In the genomic region with DNA sequence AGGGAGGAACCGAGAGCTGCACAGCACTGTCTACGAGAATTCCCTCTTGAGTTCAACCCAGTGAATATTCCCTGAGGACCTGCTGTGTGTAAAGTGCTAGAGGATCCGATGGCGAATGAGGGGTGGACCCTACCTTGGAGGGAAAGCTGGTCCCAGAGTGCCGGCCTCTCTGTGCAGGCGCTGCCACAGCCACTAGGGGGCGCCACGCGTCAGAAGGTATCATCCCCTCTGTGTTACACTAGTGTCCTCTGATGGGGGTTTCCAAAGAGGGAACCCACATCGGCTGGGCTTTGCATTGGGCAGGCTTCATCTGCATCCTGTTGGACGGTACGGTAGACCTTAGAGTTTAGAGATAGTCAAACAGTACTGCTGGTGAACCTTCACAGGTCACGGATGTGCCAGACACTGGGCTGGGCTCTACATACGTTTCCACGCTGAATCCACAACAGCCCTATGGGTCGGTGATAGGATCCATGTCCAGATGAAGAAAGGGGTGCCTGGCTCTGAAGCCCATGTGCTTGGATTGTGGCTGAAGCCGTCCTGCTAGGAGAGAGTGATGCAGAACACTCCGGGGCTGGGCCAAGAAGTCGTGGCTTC, we compare ENCODE assay signal across 8 cellular contexts. TPM values are rescaled to one million over a fixed set of nuclear protein-coding genes. Genes with fewer than 3 reads are reported as not detected.
DNase-seq lines count a peak whose midpoint lies in the region; ATAC-seq and TF ChIP-seq lines count a peak whose summit lies in the region.

No MANE protein-coding gene starts in this region.

- CTCF ChIA-PET in CD8-positive, alpha-beta T cell (lab: Charles Lee), result interaction anchor here (0.7 to 3.7 kb wide), 20 partner anchors 9 to 498 kb away, joined by 3 to 29 read pairs (median 4); no protein-coding TSS in a partner anchor

- in situ Hi-C loops in astrocyte of the cerebellum (cut with HindIII; ENCODE audit: low sequenced_read_pairs), result no loop called here

- peaks cover 89% of the 10 kb centered on the region for H3K36me3 ChIP-seq in CD8-positive, alpha-beta T cell (ENCODE audit: insufficient read depth, low read length)
- H3K36me3 ChIP-seq in kidney epithelial cell (ENCODE audit: control insufficient read depth, insufficient read depth, low read length), result peaks cover 3% of the 10 kb centered on the region

- H3K9me3 ChIP-seq in CD8-positive, alpha-beta T cell (ENCODE audit: low read length), result no peaks in the 10 kb centered on the region

- POLR2A ChIA-PET in CD8-positive, alpha-beta T cell (lab: Charles Lee), result no interaction called here

- H3K36me3 Mint-ChIP-seq in CD8-positive, alpha-beta T cell, result peaks cover 94% of the 10 kb centered on the region

- no peaks in the 10 kb centered on the region for H3K27me3 Mint-ChIP-seq in CD8-positive, alpha-beta T cell (ENCODE audit: low read depth)

- H3K4me3 ChIP-seq in CD8-positive, alpha-beta T cell (ENCODE audit: low read depth, low read length), result no peak overlapping the region
- H3K4me3 ChIP-seq in astrocyte of the cerebellum (ENCODE audit: low read depth, low read length), result no peak overlapping the region
- no peak overlapping the region for H3K4me3 ChIP-seq in kidney epithelial cell (ENCODE audit: low read depth, low read length)

- TF ChIP-seq CTCF in CD8-positive, alpha-beta T cell (IDR thresholded peaks at IDR 0.05), result peak; percentile 91
- peak; percentile 77 for TF ChIP-seq CTCF in astrocyte of the cerebellum (IDR thresholded peaks at IDR 0.05; ENCODE audit: low read depth, low read length, missing control alignments)
- TF ChIP-seq CTCF in kidney epithelial cell (IDR thresholded peaks at IDR 0.05; ENCODE audit: insufficient read depth, low read length, poor library complexity, severe bottlenecking), result peak; percentile 88

- H3K27ac Mint-ChIP-seq in CD8-positive, alpha-beta T cell, result peak overlapping the region; percentile 75

- H3K4me3 Mint-ChIP-seq in CD8-positive, alpha-beta T cell, result no peak overlapping the region

- no peaks in the 10 kb centered on the region for H3K4me1 Mint-ChIP-seq in CD8-positive, alpha-beta T cell (ENCODE audit: low read depth)

- ATAC-seq in CD8-positive, alpha-beta T cell, result peak; percentile 81
- ATAC-seq in HG02571 (IDR thresholded peaks at IDR 0.05; ENCODE audit: unreplicated experiment) (peak; percentile 54), HG03097 (IDR thresholded peaks at IDR 0.05; ENCODE audit: low FRiP score, unreplicated experiment) (no peak), GM21515 (IDR thresholded peaks at IDR 0.05; ENCODE audit: unreplicated experiment) (no peak)

- no peaks in the 10 kb centered on the region for H3K27me3 ChIP-seq in CD8-positive, alpha-beta T cell (ENCODE audit: insufficient read depth, low read length)
- H3K27me3 ChIP-seq in kidney epithelial cell (ENCODE audit: control insufficient read depth, insufficient read depth, low read length), result no peaks in the 10 kb centered on the region

- no peaks in the 10 kb centered on the region for H3K4me1 ChIP-seq in CD8-positive, alpha-beta T cell (ENCODE audit: insufficient read depth, low read length)

- H3K9me3 Mint-ChIP-seq in CD8-positive, alpha-beta T cell, result no peaks in the 10 kb centered on the region

- peak; percentile 49 to 84 (median 71) for DNase-seq in CD8-positive, alpha-beta T cell
- DNase-seq in T-helper 9 cell, result peak; percentile 76
- no peak for DNase-seq in astrocyte of the cerebellum (ENCODE audit: low read depth)
- no peak for DNase-seq in kidney epithelial cell (ENCODE audit: low read depth)
- peak; percentile 41 to 64 (median 58) for DNase-seq in stimulated activated CD4-positive, alpha-beta T cell treated with anti-CD3 and anti-CD28 coated beads, TNF-alpha, amount 100 ng/mL, for 48 hours (ENCODE audit: low read depth in 3 of 3)

- H3K27ac ChIP-seq in CD8-positive, alpha-beta T cell (ENCODE audit: low read depth, low read length), result no peak overlapping the region

- intact Hi-C loops in CD8-positive, alpha-beta T cell (cut with DNase I, micrococcal nuclease), result loop anchor here (1.0 to 2.0 kb wide), 3 partner anchors 268 to 610 kb away; no protein-coding TSS in a partner anchor

RNA-seq across cellular contexts. Expression of a gene that starts 39.0 kb away (rescaled TPM):
- total RNA-seq in CD8-positive, alpha-beta T cell, result 10 to 100 TPM; 19.7 to 24.1 TPM
- total RNA-seq in kidney epithelial cell, result 24.9 and 29.1 TPM in 2 replicates

RNA-seq across cellular contexts. Expression of a gene that starts 39.1 kb away (rescaled TPM):
- 10 to 100 TPM; 12.5 to 14.4 TPM for total RNA-seq in CD8-positive, alpha-beta T cell
- total RNA-seq in kidney epithelial cell, result 45.9 and 57.1 TPM in 2 replicates

Comparison
In these comparisons a context has a peak if more than half of its experiments do, and no peak if none do; other contexts are left out.
1. ATAC-seq: peak in CD8-positive, alpha-beta T cell (single experiment) and HG02571 (single experiment); none in HG03097 (single experiment) and GM21515 (single experiment).
2. DNase-seq: peak in CD8-positive, alpha-beta T cell (7 of 7), T-helper 9 cell (single experiment) and stimulated activated CD4-positive, alpha-beta T cell treated with anti-CD3 and anti-CD28 coated beads, TNF-alpha, amount 100 ng/mL, for 48 hours (3 of 3); none in astrocyte of the cerebellum (single experiment) and kidney epithelial cell (single experiment).
3. Peak in every context shown above with its lines, with median percentiles within 50 percentile points of each other: CTCF ChIP-seq.